In genomic region chr17:16994626-16995025, GRCh38 we compare ENCODE assay signal across 23 cellular contexts. TPM values are rescaled to one million over a fixed set of nuclear protein-coding genes. Genes with fewer than 3 reads are reported as not detected.
DNase-seq lines count a peak whose midpoint lies in the region; ATAC-seq, FAIRE-seq and TF ChIP-seq lines count a peak whose summit lies in the region.
"Had no signal": no experiment of that assay in that cellular context is flagged by ENCODE, and none has a peak within 500 bp of the region (broad histone marks: within the 10 kb centered on the region; RNA-seq: fewer than 3 reads in every experiment).

No MANE protein-coding gene starts in this region.

- no peak overlapping the region for H3K9ac ChIP-seq in adipocyte (ENCODE audit: low read length)

- no peak for FAIRE-seq in small intestine (lab: Jason Lieb, UNC)
- FAIRE-seq: A204.1, G401.6, GM12892, GM19239, H54 had no signal

- no peaks in the 10 kb centered on the region for H3K27me3 Mint-ChIP-seq in mesothelial cell of epicardium (ENCODE audit: low read depth)
- H3K27me3 Mint-ChIP-seq in HFFc6 (ENCODE audit: insufficient read depth), result no peaks in the 10 kb centered on the region; the same call in none of the 2 replicates
- H3K27me3 Mint-ChIP-seq: CD4-positive, alpha-beta memory T cell had no signal

- H3K9me3 Mint-ChIP-seq in mesothelial cell of epicardium (peaks cover 11% of the 10 kb centered on the region), HFFc6 (no peaks in the 10 kb centered on the region)

- no peak for TF ChIP-seq CTCF in AG10803 (conservative IDR thresholded peaks at IDR 0.05; ENCODE audit: low read length)
- no peak for TF ChIP-seq CTCF in mesothelial cell of epicardium (IDR thresholded peaks at IDR 0.05; ENCODE audit: unreplicated experiment)
- TF ChIP-seq CTCF in HFFc6 (IDR thresholded peaks at IDR 0.05), result no peak

- ATAC-seq in GM21619 (IDR thresholded peaks at IDR 0.05; ENCODE audit: unreplicated experiment), result no peak

- H3K9me3 ChIP-seq in adipocyte (ENCODE audit: control insufficient read depth, low read length) (no peaks in the 10 kb centered on the region), small intestine (ENCODE audit: control insufficient read depth, low read depth) (no peaks in the 10 kb centered on the region)
- H3K9me3 ChIP-seq: Caco-2, HAP-1 had no signal

- H3K4me3 Mint-ChIP-seq in mesothelial cell of epicardium (no peak overlapping the region), HFFc6 (no peak overlapping the region)
- H3K4me3 Mint-ChIP-seq: CD4-positive, alpha-beta memory T cell had no signal

- H3K4me3 ChIP-seq in AG10803 (ENCODE audit: low read length) (no peak overlapping the region), adipocyte (ENCODE audit: low read length) (no peak overlapping the region), small intestine (ENCODE audit: low read depth in 1 of 2, low read length in 2 of 2) (no peak overlapping the region)
- H3K4me3 ChIP-seq: HAP-1 had no signal

- H3K36me3 Mint-ChIP-seq in mesothelial cell of epicardium, result peaks cover 2% of the 10 kb centered on the region
- no peaks in the 10 kb centered on the region for H3K36me3 Mint-ChIP-seq in HFFc6 (ENCODE audit: low read depth)
- H3K36me3 Mint-ChIP-seq: CD4-positive, alpha-beta memory T cell had no signal

- H3K27me3 ChIP-seq in adipocyte (replicated peaks; ENCODE audit: control insufficient read depth, insufficient read depth, low read length) (no peaks in the 10 kb centered on the region), small intestine (ENCODE audit: control insufficient read depth in 2 of 2, insufficient read depth in 2 of 2, low read length in 2 of 2) (no peaks in the 10 kb centered on the region)

- WGBS in small intestine, 3 donors, result 87 to 96% (median 92%) methylated on average over 2 of the region's 2 CpGs

- H3K4me1 Mint-ChIP-seq in mesothelial cell of epicardium, result peaks cover 2% of the 10 kb centered on the region
- peaks cover 15% of the 10 kb centered on the region for H3K4me1 Mint-ChIP-seq in HFFc6 (ENCODE audit: low read depth)

- H3K4me1 ChIP-seq in adipocyte (ENCODE audit: control insufficient read depth, insufficient read depth, low read length) (peaks cover 3% of the 10 kb centered on the region), small intestine (ENCODE audit: control insufficient read depth in 2 of 2, insufficient read depth in 1 of 2, low read depth in 1 of 2, low read length in 1 of 2) (no peaks in the 10 kb centered on the region)
- H3K4me1 ChIP-seq: Caco-2, HAP-1 had no signal

- H3K36me3 ChIP-seq in adipocyte (ENCODE audit: control insufficient read depth, insufficient read depth, low read length, severe bottlenecking), result no peaks in the 10 kb centered on the region
- no peaks in the 10 kb centered on the region for H3K36me3 ChIP-seq in small intestine (ENCODE audit: control insufficient read depth in 2 of 2, insufficient read depth in 2 of 2, low read length in 2 of 2)
- H3K36me3 ChIP-seq: HAP-1 had no signal

- H3K27ac Mint-ChIP-seq in mesothelial cell of epicardium (peak overlapping the region; percentile 60), HFFc6 (no peak overlapping the region)
- H3K27ac Mint-ChIP-seq: CD4-positive, alpha-beta memory T cell had no signal

- DNase-seq in AG10803 (ENCODE audit: low read depth), result peak; percentile 81
- DNase-seq in adipocyte (ENCODE audit: low read depth), result peak; percentile 62
- DNase-seq in fibroblast of peridontal ligament (ENCODE audit: extremely low read depth), result peak; percentile 31
- DNase-seq in mesothelial cell of epicardium (ENCODE audit: low spot score in 2 of 2, unreplicated experiment in 2 of 2), result no peak
- DNase-seq in small intestine, result no peak
- DNase-seq in GM19238 (ENCODE audit: insufficient read length, low spot score), result no peak
- DNase-seq in HFFc6, result no peak
- DNase-seq: ACHN; C1 segment of cervical spinal cord; Caco-2; CD4-positive, alpha-beta memory T cell; DMS153; DND-41; GOT3 had no signal

- H3K27ac ChIP-seq in small intestine (ENCODE audit: low read depth in 1 of 2, low read length in 1 of 2), result no peak overlapping the region
- H3K27ac ChIP-seq: 22Rv1 had no signal

RNA-seq across cellular contexts. Expression of gene TNFRSF13B, which starts 22.7 kb away (rescaled TPM):
- not detected in 3 replicates for total RNA-seq in mesothelial cell of epicardium
- 1 to 10 TPM in 2 of 3 donors, not detected in 1; 2.0 to 3.0 TPM for polyA plus RNA-seq in small intestine
- not detected for total RNA-seq in HFFc6 (2021; fragmentation: NEBNext Ultra II Directional; extraction: Animal tissue kit (Norgen Biotek cat#: 25700))
- total RNA-seq: Caco-2; CD4-positive, alpha-beta memory T cell had no signal
- polyA plus RNA-seq: BJ had no signal

RNA-seq across cellular contexts. Expression of gene MPRIP, which starts 47.6 kb away (rescaled TPM):
- 224 to 228 TPM (median 225 TPM) in 3 replicates for total RNA-seq in mesothelial cell of epicardium
- polyA plus RNA-seq in small intestine, result 100 to 1,000 TPM in 2 of 3 donors, 10 to 100 TPM in 1; 98.9 to 233 (median 219) TPM
- total RNA-seq in HFFc6 (2021; fragmentation: NEBNext Ultra II Directional; extraction: Animal tissue kit (Norgen Biotek cat#: 25700)), result 100 to 1,000 TPM; 350 to 409 (median 372) TPM

Comparison
In these comparisons a context has a peak if more than half of its experiments do, and no peak if none do; other contexts are left out.
1. DNase-seq: peak in AG10803 (single experiment), adipocyte (single experiment) and fibroblast of peridontal ligament (single experiment); none in mesothelial cell of epicardium (0 of 2), small intestine (single experiment), GM19238 (single experiment) and HFFc6 (single experiment).